In genomic region chr18:46563317-46563716, GRCh38 we compare ENCODE assay signal across 18 cellular contexts.
DNase-seq lines count a peak whose midpoint lies in the region; ATAC-seq and TF ChIP-seq lines count a peak whose summit lies in the region.
"Had no signal": no experiment of that assay in that cellular context is flagged by ENCODE, and none has a peak within 500 bp of the region (broad histone marks: within the 10 kb centered on the region; RNA-seq: fewer than 3 reads in every experiment).

No MANE protein-coding gene starts in this region.

- CTCF ChIA-PET in naive thymus-derived CD4-positive, alpha-beta T cell (lab: Charles Lee), result no interaction called here

- H4K20me1 ChIP-seq in DND-41 (ENCODE audit: insufficient read depth, low read length), result no peaks in the 10 kb centered on the region
- H4K20me1 ChIP-seq in neural progenitor cell (ENCODE audit: low read depth), result no peaks in the 10 kb centered on the region

- H3F3A ChIP-seq in neural progenitor cell (ENCODE audit: low read depth), result no peaks in the 10 kb centered on the region

- H3K9me3 ChIP-seq in DND-41 (ENCODE audit: insufficient read depth, low read length, severe bottlenecking) (no peaks in the 10 kb centered on the region), neural progenitor cell (ENCODE audit: low read depth) (no peaks in the 10 kb centered on the region)
- no peaks in the 10 kb centered on the region for H3K9me3 ChIP-seq in naive thymus-derived CD4-positive, alpha-beta T cell (ENCODE audit: control insufficient read depth in 2 of 3, low read length in 3 of 3)
- H3K9me3 ChIP-seq: BE2C, HAP-1, MG63 had no signal

- intact Hi-C loops in naive thymus-derived CD4-positive, alpha-beta T cell (cut with micrococcal nuclease), result no loop called here

- no peak overlapping the region for H3K4me3 Mint-ChIP-seq in neural progenitor cell
- H3K4me3 Mint-ChIP-seq in naive thymus-derived CD4-positive, alpha-beta T cell, result no peak overlapping the region
- H3K4me3 Mint-ChIP-seq: CD4-positive, alpha-beta T cell had no signal

- H3K4me1 ChIP-seq in DND-41 (ENCODE audit: insufficient read depth, low read length), result no peaks in the 10 kb centered on the region
- H3K4me1 ChIP-seq in neural progenitor cell, result peaks cover 21% of the 10 kb centered on the region
- H3K4me1 ChIP-seq in naive thymus-derived CD4-positive, alpha-beta T cell (ENCODE audit: control insufficient read depth in 2 of 2, insufficient read depth in 2 of 2, low read length in 2 of 2), result no peaks in the 10 kb centered on the region
- H3K4me1 ChIP-seq: BE2C, HAP-1 had no signal

- H3K4me2 ChIP-seq in DND-41 (ENCODE audit: insufficient read depth, low read length) (no peak overlapping the region), neural progenitor cell (peak overlapping the region; percentile 17)

- TF ChIP-seq CTCF in DND-41 (IDR thresholded peaks at IDR 0.05; ENCODE audit: borderline replicate concordance, extremely low read depth, low read length, poor library complexity, severe bottlenecking) (no peak), neural progenitor cell (IDR thresholded peaks at IDR 0.05) (no peak)

- peaks cover 14% of the 10 kb centered on the region for H3K27me3 Mint-ChIP-seq in neural progenitor cell (ENCODE audit: insufficient read depth, low read depth)
- peaks cover 0 to 10% (median 5%) of the 10 kb centered on the region in 5 donors for H3K27me3 Mint-ChIP-seq in naive thymus-derived CD4-positive, alpha-beta T cell

- no peaks in the 10 kb centered on the region for H3K36me3 Mint-ChIP-seq in neural progenitor cell
- no peaks in the 10 kb centered on the region for H3K36me3 Mint-ChIP-seq in naive thymus-derived CD4-positive, alpha-beta T cell

- H2AFZ ChIP-seq in DND-41 (ENCODE audit: low read depth, low read length), result no peak overlapping the region
- H2AFZ ChIP-seq in neural progenitor cell (replicated peaks), result no peak overlapping the region

- H3K27ac ChIP-seq in DND-41 (ENCODE audit: low read length) (no peak overlapping the region), neural progenitor cell (no peak overlapping the region)
- H3K27ac ChIP-seq in naive thymus-derived CD4-positive, alpha-beta T cell (ENCODE audit: low read depth, low read length), result no peak overlapping the region

- H3K9ac ChIP-seq in DND-41 (ENCODE audit: low read depth, low read length), result no peak overlapping the region
- no peak overlapping the region for H3K9ac ChIP-seq in neural progenitor cell

- H3K4me1 Mint-ChIP-seq in neural progenitor cell, result peaks cover 11% of the 10 kb centered on the region
- H3K4me1 Mint-ChIP-seq in naive thymus-derived CD4-positive, alpha-beta T cell, result peaks cover 0 to 3% (median 0%) of the 10 kb centered on the region in 7 donors

- H3K36me3 ChIP-seq in DND-41 (ENCODE audit: insufficient read depth, low read length) (no peaks in the 10 kb centered on the region), neural progenitor cell (no peaks in the 10 kb centered on the region)
- H3K36me3 ChIP-seq in naive thymus-derived CD4-positive, alpha-beta T cell (ENCODE audit: control insufficient read depth in 2 of 3, insufficient read depth in 3 of 3, low read length in 3 of 3), result no peaks in the 10 kb centered on the region
- H3K36me3 ChIP-seq: BE2C, HAP-1, MG63 had no signal

- H3K9me3 Mint-ChIP-seq in neural progenitor cell, result no peaks in the 10 kb centered on the region
- H3K9me3 Mint-ChIP-seq in naive thymus-derived CD4-positive, alpha-beta T cell, result no peaks in the 10 kb centered on the region
- H3K9me3 Mint-ChIP-seq: CD4-positive, alpha-beta T cell had no signal

- DNase-seq in DND-41, result no peak
- peak; percentile 85 for DNase-seq in NCI-H146 (lab: John Stamatoyannopoulos, UW)
- DNase-seq in ecto neural progenitor cell (ENCODE audit: low spot score), result peak; percentile 45
- peak; percentile 26 for DNase-seq in neural progenitor cell (ENCODE audit: low spot score)
- DNase-seq in DMS53 treated with DMSO at 0.1 percent for 48 hours (lab: John Stamatoyannopoulos, UW; ENCODE audit: unreplicated experiment), result no peak
- no peak for DNase-seq in naive thymus-derived CD4-positive, alpha-beta T cell
- DNase-seq: BE2C; Calu3; CD4-positive, alpha-beta T cell; GF-D8; Karpas-422; MG63; NCI-H1092; NCI-H187 treated with DMSO at 0.1 percent for 48 hours; RPMI8226; SIG-M5 had no signal

- H3K4me3 ChIP-seq in DND-41 (ENCODE audit: low read depth in 1 of 2, low read length in 2 of 2), result no peak overlapping the region
- no peak overlapping the region for H3K4me3 ChIP-seq in neural progenitor cell
- H3K4me3 ChIP-seq in naive thymus-derived CD4-positive, alpha-beta T cell (ENCODE audit: low read length), result no peak overlapping the region
- H3K4me3 ChIP-seq: HAP-1, MG63 had no signal

- ATAC-seq in DND-41 (ENCODE audit: insufficient read depth, low read depth), result peak; percentile 53; the same call in 2 of the 3 replicates
- no peak for ATAC-seq in HG03196 (IDR thresholded peaks at IDR 0.05; ENCODE audit: unreplicated experiment)
- no peak for ATAC-seq in naive thymus-derived CD4-positive, alpha-beta T cell

- peaks cover 4% of the 10 kb centered on the region for H3K27me3 ChIP-seq in DND-41 (ENCODE audit: insufficient read depth, low read length, poor library complexity)
- H3K27me3 ChIP-seq in neural progenitor cell, result no peaks in the 10 kb centered on the region
- no peaks in the 10 kb centered on the region for H3K27me3 ChIP-seq in naive thymus-derived CD4-positive, alpha-beta T cell (ENCODE audit: control insufficient read depth in 2 of 2, insufficient read depth in 2 of 2, low read length in 2 of 2)
- H3K27me3 ChIP-seq: BE2C had no signal

- peak overlapping the region; percentile 72 for H3K27ac Mint-ChIP-seq in neural progenitor cell
- H3K27ac Mint-ChIP-seq in naive thymus-derived CD4-positive, alpha-beta T cell, result no peak overlapping the region
- H3K27ac Mint-ChIP-seq: CD4-positive, alpha-beta T cell had no signal

- POLR2A ChIA-PET in naive thymus-derived CD4-positive, alpha-beta T cell (lab: Charles Lee), result no interaction called here

- H3K79me2 ChIP-seq in DND-41 (ENCODE audit: insufficient read depth, low read length), result no peaks in the 10 kb centered on the region
- no peaks in the 10 kb centered on the region for H3K79me2 ChIP-seq in neural progenitor cell (ENCODE audit: low read depth)

Comparison
In these comparisons a context has a peak if more than half of its experiments do, and no peak if none do; other contexts are left out.
1. DNase-seq: peak in NCI-H146 (single experiment), ecto neural progenitor cell (single experiment) and neural progenitor cell (single experiment); none in DND-41 (single experiment), DMS53 treated with DMSO at 0.1 percent for 48 hours (single experiment) and naive thymus-derived CD4-positive, alpha-beta T cell (0 of 9).